ENCODE assay signal across 30 cellular contexts in the genomic region with DNA sequence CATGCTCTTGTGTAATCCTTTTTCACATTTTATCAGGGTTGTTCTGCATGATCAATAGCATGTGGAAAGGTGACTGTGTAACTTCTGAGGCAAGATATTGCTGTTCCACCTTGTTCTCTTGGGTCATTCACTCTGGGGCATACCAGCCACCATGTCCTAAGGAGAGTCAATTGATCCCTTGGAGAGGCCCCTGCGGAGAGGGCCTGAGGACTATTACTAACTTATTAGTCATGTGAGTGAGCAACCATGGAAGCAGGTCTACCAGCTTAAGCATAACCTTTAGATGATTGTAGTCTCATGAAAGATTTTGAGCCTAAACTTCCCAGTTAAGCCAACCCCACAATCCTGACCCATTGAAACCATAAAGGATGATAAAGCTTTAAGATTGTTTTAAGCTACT. TPM values are rescaled to one million over a fixed set of nuclear protein-coding genes. Genes with fewer than 3 reads are reported as not detected.
"Had no signal": no experiment of that assay in that cellular context is flagged by ENCODE, and none has a peak within 500 bp of the region (broad histone marks: within the 10 kb centered on the region; RNA-seq: fewer than 3 reads in every experiment).

No MANE protein-coding gene starts in this region.

- H3K4me3 Mint-ChIP-seq: natural killer cell; stimulated activated naive CD8-positive, alpha-beta T cell treated with anti-CD3 and anti-CD28 coated beads, Interleukin-15, amount 100 ng/mL, for 72 hours had no signal

- H3K4me3 ChIP-seq: coronary artery, esophagus squamous epithelium, lung, ovary, right lobe of liver, smooth muscle cell, suprapubic skin, transverse colon, upper lobe of right lung, uterus had no signal

- DNase-seq: dermis blood vessel endothelial cell; effector memory CD4-positive, alpha-beta T cell; erythroblast; esophagus squamous epithelium; head of caudate nucleus; mesendoderm; natural killer cell; occipital lobe; ovary; right lobe of liver; stimulated activated CD4-positive, alpha-beta T cell treated with anti-CD3 and anti-CD28 coated beads, Interleukin-12 subunit alpha, Interleukin-12 subunit beta, amount 100 ng/mL, for 4 hours; stimulated activated CD4-positive, alpha-beta T cell treated with anti-CD3 and anti-CD28 coated beads, Interleukin-1b, Interleukin-23, amount 100 ng/mL, for 48 hours; stimulated activated CD4-positive, alpha-beta T cell treated with anti-CD3 and anti-CD28 coated beads, Interleukin-4, amount 100 ng/mL, for 1 hour; stimulated activated CD8-positive, alpha-beta memory T cell treated with anti-CD3 and anti-CD28 coated beads, Interleukin-4, amount 100 ng/mL, for 48 hours; stimulated activated naive CD4-positive, alpha-beta T cell; stimulated activated naive CD8-positive, alpha-beta T cell treated with anti-CD3 and anti-CD28 coated beads, Interleukin-15, amount 100 ng/mL, for 72 hours; transverse colon; upper lobe of right lung; uterus had no signal

- H3K9me3 ChIP-seq: esophagus squamous epithelium, ovary, right lobe of liver, suprapubic skin, transverse colon, upper lobe of right lung, uterus had no signal

- H3K4me2 ChIP-seq: smooth muscle cell had no signal

- ATAC-seq: left lobe of liver; natural killer cell; right lobe of liver; stimulated activated naive CD8-positive, alpha-beta T cell treated with anti-CD3 and anti-CD28 coated beads, Interleukin-15, amount 100 ng/mL, for 72 hours; upper lobe of right lung had no signal

- H3K36me3 ChIP-seq: esophagus squamous epithelium, ovary, right lobe of liver, suprapubic skin, transverse colon, upper lobe of right lung, uterus had no signal

- H3K4me1 Mint-ChIP-seq: natural killer cell; stimulated activated naive CD8-positive, alpha-beta T cell treated with anti-CD3 and anti-CD28 coated beads, Interleukin-15, amount 100 ng/mL, for 72 hours had no signal

- H3K27ac Mint-ChIP-seq: natural killer cell; stimulated activated naive CD8-positive, alpha-beta T cell treated with anti-CD3 and anti-CD28 coated beads, Interleukin-15, amount 100 ng/mL, for 72 hours had no signal

- H3K36me3 Mint-ChIP-seq: natural killer cell had no signal

- H3K27me3 ChIP-seq: esophagus squamous epithelium, ovary, right lobe of liver, suprapubic skin, transverse colon, upper lobe of right lung, uterus had no signal

- H3K27ac ChIP-seq: coronary artery, esophagus squamous epithelium, ovary, right lobe of liver, suprapubic skin, transverse colon, upper lobe of right lung, uterus had no signal

- H3K4me1 ChIP-seq: esophagus squamous epithelium, right lobe of liver, suprapubic skin, transverse colon, upper lobe of right lung, uterus had no signal

RNA-seq across cellular contexts. Expression of a gene that starts 22.0 kb away (rescaled TPM):
- total RNA-seq: dermis blood vessel endothelial cell, endothelial cell of umbilical vein, left lobe of liver, myocyte, natural killer cell, posterior vena cava, pulmonary artery endothelial cell, right lobe of liver, transverse colon had no signal
- polyA plus RNA-seq: endothelial cell of umbilical vein, keratinocyte, neural cell, smooth muscle cell had no signal
